Comparison of ENCODE assay signal across 1 cellular context in the genomic region with DNA sequence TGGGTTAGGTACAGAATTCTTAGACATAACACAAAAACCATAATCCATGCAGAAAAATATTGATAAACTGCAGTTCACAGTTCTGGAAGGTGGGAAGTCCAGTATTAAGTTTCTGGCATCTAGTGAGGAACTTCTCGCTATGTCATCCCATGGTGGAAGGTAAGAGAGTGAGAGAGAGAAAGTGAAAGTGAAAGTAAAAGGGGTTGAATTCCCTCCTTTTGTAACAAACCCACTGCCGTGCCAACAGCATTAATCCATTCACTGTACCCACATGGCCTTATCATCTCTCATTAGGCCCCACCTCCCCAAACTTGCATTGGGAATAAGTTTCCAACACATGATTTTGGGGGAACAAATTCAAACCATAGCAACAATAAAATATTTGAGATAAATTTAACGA.
A peak's percentile ranks its signal among the peaks of the same experiment; 100 is the strongest.
TF ChIP-seq lines count a peak whose summit lies in the region.

No MANE protein-coding gene starts in this region.

TF ChIP-seq in K562, 482 proteins besides CTCF, POLR2A, EP300 and RAD21 (continued from another document and continues in another):
- TF ChIP-seq, protein P1, sequence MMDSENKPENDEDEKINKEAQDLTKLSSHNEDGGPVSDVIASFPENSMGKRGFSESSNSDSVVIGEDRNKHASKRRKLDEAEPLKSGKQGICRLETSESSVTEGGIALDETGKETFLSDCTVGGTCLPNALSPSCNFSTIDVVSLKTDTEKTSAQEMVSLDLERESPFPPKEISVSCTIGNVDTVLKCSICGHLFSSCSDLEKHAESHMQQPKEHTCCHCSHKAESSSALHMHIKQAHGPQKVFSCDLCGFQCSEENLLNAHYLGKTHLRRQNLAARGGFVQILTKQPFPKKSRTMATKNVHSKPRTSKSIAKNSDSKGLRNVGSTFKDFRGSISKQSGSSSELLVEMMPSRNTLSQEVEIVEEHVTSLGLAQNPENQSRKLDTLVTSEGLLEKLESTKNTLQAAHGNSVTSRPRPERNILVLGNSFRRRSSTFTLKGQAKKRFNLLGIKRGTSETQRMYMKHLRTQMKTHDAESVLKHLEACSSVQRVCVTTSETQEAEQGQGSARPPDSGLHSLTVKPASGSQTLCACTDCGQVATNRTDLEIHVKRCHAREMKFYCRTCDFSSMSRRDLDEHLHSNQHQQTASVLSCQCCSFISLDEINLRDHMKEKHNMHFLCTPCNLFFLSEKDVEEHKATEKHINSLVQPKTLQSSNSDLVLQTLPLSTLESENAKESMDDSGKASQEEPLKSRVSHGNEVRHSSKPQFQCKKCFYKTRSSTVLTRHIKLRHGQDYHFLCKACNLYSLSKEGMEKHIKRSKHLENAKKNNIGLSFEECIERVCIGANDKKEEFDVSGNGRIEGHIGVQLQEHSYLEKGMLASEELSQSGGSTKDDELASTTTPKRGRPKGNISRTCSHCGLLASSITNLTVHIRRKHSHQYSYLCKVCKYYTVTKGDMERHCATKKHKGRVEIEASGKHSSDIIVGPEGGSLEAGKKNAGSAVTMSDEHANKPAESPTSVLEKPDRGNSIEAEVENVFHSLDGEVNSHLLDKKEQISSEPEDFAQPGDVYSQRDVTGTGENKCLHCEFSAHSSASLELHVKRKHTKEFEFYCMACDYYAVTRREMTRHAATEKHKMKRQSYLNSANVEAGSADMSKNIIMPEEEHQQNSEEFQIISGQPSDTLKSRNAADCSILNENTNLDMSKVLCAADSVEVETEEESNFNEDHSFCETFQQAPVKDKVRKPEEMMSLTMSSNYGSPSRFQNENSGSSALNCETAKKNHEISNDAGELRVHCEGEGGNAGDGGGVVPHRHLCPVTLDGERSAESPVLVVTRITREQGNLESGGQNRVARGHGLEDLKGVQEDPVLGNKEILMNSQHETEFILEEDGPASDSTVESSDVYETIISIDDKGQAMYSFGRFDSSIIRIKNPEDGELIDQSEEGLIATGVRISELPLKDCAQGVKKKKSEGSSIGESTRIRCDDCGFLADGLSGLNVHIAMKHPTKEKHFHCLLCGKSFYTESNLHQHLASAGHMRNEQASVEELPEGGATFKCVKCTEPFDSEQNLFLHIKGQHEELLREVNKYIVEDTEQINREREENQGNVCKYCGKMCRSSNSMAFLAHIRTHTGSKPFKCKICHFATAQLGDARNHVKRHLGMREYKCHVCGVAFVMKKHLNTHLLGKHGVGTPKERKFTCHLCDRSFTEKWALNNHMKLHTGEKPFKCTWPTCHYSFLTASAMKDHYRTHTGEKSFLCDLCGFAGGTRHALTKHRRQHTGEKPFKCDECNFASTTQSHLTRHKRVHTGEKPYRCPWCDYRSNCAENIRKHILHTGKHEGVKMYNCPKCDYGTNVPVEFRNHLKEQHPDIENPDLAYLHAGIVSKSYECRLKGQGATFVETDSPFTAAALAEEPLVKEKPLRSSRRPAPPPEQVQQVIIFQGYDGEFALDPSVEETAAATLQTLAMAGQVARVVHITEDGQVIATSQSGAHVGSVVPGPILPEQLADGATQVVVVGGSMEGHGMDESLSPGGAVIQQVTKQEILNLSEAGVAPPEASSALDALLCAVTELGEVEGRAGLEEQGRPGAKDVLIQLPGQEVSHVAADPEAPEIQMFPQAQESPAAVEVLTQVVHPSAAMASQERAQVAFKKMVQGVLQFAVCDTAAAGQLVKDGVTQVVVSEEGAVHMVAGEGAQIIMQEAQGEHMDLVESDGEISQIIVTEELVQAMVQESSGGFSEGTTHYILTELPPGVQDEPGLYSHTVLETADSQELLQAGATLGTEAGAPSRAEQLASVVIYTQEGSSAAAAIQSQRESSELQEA (IDR thresholded peaks at IDR 0.05; ENCODE audit: low read depth): no peak
- TF ChIP-seq YY1 (IDR thresholded peaks at IDR 0.05; ENCODE audit: borderline replicate concordance in 1 of 3, control insufficient read depth in 1 of 3, extremely low read depth in 1 of 3, insufficient read depth in 3 of 3, insufficient read length in 1 of 3, insufficient replicate concordance in 2 of 3, low read depth in 1 of 3, low read length in 2 of 3) (no peak), CHD1 (IDR thresholded peaks at IDR 0.05; ENCODE audit: low read length) (no peak), CHD2 (IDR thresholded peaks at IDR 0.05; ENCODE audit: low read depth, low read length) (no peak), PHF21A (IDR thresholded peaks at IDR 0.05; ENCODE audit: borderline replicate concordance, low read depth) (no peak), HNRNPK (IDR thresholded peaks at IDR 0.05; ENCODE audit: low read depth, low read length, poor library complexity, severe bottlenecking) (no peak), DNMT1 (IDR thresholded peaks at IDR 0.05) (no peak), U2AF1 (optimal IDR thresholded peaks at IDR 0.05; ENCODE audit: low read depth, low read length) (no peak), GATAD2A (IDR thresholded peaks at IDR 0.05) (no peak), TAL1 (IDR thresholded peaks at IDR 0.05) (no peak), LEF1 (IDR thresholded peaks at IDR 0.05) (no peak), HMG20B (CRISPR knock-in tag; IDR thresholded peaks at IDR 0.05) (no peak), NCOA1 (IDR thresholded peaks at IDR 0.05; ENCODE audit: low read depth) (0 out of 2 replicates have a peak, but pooled peaks have one; percentile 38), COPS2 (conservative IDR thresholded peaks at IDR 0.05) (no peak), TRIM24 (IDR thresholded peaks at IDR 0.05) (no peak), XRCC5 (IDR thresholded peaks at IDR 0.05; ENCODE audit: low read depth, low read length) (no peak), DACH1 (IDR thresholded peaks at IDR 0.05; ENCODE audit: partially characterized antibody) (no peak)
- TF ChIP-seq, protein P2, sequence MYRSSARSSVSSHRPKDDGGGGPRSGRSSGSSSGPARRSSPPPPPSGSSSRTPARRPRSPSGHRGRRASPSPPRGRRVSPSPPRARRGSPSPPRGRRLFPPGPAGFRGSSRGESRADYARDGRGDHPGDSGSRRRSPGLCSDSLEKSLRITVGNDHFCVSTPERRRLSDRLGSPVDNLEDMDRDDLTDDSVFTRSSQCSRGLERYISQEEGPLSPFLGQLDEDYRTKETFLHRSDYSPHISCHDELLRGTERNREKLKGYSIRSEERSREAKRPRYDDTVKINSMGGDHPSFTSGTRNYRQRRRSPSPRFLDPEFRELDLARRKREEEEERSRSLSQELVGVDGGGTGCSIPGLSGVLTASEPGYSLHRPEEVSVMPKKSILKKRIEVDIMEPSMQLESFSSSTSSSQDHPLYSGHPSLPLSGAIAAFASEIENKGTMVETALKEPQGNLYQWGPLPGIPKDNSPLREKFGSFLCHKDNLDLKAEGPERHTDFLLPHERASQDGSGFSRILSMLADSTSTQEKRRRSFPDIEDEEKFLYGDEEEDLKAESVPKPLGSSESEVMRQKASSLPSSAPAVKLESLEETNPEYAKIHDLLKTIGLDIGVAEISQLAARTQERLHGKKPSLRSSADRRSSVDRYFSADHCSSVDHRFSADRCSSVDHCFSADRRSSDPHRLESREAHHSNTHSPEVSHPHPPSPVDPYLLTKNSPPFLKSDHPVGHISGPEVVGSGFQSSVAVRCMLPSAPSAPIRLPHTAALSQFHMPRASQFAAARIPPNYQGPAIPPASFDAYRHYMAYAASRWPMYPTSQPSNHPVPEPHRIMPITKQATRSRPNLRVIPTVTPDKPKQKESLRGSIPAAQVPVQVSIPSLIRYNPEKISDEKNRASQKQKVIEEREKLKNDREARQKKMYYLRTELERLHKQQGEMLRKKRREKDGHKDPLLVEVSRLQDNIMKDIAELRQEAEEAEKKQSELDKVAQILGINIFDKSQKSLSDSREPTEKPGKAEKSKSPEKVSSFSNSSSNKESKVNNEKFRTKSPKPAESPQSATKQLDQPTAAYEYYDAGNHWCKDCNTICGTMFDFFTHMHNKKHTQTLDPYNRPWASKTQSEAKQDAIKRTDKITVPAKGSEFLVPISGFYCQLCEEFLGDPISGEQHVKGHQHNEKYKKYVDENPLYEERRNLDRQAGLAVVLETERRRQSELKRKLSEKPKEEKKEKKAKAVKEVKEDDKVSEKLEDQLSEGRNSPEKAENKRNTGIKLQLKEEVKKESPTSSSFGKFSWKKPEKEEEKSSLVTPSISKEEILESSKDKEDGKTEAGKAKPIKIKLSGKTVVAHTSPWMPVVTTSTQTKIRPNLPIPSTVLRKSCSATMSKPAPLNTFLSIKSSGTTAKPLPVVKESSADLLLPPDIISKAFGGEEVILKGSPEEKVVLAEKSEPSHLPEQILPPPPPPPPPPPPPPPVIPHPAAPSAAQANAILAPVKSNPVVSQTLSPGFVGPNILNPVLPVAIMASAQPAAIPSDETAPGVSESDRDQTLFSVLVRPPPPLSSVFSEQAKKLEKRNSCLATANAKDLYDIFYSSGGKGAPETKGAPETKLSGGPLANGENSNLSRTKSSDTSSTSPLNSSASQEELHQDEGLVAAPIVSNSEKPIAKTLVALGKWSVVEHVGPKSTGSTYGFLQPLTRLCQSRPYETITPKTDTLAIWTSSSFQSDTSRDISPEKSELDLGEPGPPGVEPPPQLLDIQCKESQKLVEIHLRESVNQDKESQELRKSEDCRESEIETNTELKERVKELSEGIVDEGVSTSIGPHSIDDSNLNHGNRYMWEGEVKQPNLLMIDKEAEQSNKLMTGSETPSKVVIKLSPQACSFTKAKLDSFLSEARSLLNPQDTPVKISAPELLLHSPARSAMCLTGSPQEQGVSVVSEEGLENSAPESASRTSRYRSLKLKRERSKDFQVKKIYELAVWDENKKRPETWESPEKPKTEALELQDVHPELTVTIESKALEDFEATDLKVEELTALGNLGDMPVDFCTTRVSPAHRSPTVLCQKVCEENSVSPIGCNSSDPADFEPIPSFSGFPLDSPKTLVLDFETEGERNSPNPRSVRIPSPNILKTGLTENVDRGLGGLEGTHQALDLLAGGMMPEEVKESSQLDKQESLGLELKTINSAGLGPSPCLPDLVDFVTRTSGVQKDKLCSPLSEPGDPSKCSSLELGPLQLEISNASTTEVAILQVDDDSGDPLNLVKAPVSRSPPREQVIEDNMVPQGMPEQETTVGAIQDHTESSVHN (IDR thresholded peaks at IDR 0.05; ENCODE audit: borderline replicate concordance in 1 of 2, low read depth in 1 of 2): peak in 1 of 2 experiments; percentile 56; a peak in 1 of 4 replicates
- TF ChIP-seq, protein P3, sequence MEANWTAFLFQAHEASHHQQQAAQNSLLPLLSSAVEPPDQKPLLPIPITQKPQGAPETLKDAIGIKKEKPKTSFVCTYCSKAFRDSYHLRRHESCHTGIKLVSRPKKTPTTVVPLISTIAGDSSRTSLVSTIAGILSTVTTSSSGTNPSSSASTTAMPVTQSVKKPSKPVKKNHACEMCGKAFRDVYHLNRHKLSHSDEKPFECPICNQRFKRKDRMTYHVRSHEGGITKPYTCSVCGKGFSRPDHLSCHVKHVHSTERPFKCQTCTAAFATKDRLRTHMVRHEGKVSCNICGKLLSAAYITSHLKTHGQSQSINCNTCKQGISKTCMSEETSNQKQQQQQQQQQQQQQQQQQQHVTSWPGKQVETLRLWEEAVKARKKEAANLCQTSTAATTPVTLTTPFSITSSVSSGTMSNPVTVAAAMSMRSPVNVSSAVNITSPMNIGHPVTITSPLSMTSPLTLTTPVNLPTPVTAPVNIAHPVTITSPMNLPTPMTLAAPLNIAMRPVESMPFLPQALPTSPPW (CRISPR knock-in tag; IDR thresholded peaks at IDR 0.05): no peak
- TF ChIP-seq, protein P4, sequence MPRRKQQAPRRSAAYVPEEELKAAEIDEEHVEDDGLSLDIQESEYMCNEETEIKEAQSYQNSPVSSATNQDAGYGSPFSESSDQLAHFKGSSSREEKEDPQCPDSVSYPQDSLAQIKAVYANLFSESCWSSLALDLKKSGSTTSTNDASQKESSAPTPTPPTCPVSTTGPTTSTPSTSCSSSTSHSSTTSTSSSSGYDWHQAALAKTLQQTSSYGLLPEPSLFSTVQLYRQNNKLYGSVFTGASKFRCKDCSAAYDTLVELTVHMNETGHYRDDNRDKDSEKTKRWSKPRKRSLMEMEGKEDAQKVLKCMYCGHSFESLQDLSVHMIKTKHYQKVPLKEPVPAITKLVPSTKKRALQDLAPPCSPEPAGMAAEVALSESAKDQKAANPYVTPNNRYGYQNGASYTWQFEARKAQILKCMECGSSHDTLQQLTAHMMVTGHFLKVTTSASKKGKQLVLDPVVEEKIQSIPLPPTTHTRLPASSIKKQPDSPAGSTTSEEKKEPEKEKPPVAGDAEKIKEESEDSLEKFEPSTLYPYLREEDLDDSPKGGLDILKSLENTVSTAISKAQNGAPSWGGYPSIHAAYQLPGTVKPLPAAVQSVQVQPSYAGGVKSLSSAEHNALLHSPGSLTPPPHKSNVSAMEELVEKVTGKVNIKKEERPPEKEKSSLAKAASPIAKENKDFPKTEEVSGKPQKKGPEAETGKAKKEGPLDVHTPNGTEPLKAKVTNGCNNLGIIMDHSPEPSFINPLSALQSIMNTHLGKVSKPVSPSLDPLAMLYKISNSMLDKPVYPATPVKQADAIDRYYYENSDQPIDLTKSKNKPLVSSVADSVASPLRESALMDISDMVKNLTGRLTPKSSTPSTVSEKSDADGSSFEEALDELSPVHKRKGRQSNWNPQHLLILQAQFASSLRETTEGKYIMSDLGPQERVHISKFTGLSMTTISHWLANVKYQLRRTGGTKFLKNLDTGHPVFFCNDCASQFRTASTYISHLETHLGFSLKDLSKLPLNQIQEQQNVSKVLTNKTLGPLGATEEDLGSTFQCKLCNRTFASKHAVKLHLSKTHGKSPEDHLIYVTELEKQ (CRISPR knock-in tag; IDR thresholded peaks at IDR 0.05): no peak
- TF ChIP-seq, protein P5, sequence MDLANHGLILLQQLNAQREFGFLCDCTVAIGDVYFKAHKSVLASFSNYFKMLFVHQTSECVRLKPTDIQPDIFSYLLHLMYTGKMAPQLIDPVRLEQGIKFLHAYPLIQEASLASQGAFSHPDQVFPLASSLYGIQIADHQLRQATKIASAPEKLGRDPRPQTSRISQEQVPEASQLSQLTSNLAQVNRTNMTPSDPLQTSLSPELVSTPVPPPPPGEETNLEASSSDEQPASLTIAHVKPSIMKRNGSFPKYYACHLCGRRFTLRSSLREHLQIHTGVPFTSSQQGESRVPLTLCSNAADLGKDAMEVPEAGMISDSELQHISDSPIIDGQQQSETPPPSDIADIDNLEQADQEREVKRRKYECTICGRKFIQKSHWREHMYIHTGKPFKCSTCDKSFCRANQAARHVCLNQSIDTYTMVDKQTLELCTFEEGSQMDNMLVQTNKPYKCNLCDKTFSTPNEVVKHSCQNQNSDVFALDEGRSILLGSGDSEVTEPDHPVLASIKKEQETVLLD (IDR thresholded peaks at IDR 0.05): no peak
- TF ChIP-seq, protein P6, sequence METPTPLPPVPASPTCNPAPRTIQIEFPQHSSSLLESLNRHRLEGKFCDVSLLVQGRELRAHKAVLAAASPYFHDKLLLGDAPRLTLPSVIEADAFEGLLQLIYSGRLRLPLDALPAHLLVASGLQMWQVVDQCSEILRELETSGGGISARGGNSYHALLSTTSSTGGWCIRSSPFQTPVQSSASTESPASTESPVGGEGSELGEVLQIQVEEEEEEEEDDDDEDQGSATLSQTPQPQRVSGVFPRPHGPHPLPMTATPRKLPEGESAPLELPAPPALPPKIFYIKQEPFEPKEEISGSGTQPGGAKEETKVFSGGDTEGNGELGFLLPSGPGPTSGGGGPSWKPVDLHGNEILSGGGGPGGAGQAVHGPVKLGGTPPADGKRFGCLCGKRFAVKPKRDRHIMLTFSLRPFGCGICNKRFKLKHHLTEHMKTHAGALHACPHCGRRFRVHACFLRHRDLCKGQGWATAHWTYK (CRISPR knock-in tag; IDR thresholded peaks at IDR 0.05): no peak
- TF ChIP-seq, protein P7, sequence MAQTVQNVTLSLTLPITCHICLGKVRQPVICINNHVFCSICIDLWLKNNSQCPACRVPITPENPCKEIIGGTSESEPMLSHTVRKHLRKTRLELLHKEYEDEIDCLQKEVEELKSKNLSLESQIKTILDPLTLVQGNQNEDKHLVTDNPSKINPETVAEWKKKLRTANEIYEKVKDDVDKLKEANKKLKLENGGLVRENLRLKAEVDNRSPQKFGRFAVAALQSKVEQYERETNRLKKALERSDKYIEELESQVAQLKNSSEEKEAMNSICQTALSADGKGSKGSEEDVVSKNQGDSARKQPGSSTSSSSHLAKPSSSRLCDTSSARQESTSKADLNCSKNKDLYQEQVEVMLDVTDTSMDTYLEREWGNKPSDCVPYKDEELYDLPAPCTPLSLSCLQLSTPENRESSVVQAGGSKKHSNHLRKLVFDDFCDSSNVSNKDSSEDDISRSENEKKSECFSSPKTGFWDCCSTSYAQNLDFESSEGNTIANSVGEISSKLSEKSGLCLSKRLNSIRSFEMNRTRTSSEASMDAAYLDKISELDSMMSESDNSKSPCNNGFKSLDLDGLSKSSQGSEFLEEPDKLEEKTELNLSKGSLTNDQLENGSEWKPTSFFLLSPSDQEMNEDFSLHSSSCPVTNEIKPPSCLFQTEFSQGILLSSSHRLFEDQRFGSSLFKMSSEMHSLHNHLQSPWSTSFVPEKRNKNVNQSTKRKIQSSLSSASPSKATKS (CRISPR knock-in tag; IDR thresholded peaks at IDR 0.05): no peak
